ENCODE assay signal across 1 cellular context in genomic region chr14:50001999-50002925, GRCh38.
TF ChIP-seq lines count a peak whose summit lies in the region.

No MANE protein-coding gene starts in this region.

TF ChIP-seq in GM23338, 12 proteins besides CTCF, POLR2A, EP300 and RAD21 (continued from another document):
- TF ChIP-seq REST (IDR thresholded peaks at IDR 0.05; ENCODE audit: unreplicated experiment) (no peak), CREB1 (CRISPR knock-in tag; IDR thresholded peaks at IDR 0.05; ENCODE audit: low read depth) (no peak), STAT1 (IDR thresholded peaks at IDR 0.05; ENCODE audit: unreplicated experiment) (no peak), POLR2AphosphoS5 (IDR thresholded peaks at IDR 0.05; ENCODE audit: low read depth) (no peak)
